24 cellular contexts compared by ENCODE assay signal in genomic region chr20:50412069-50412468, GRCh38.
DNase-seq lines count a peak whose midpoint lies in the region; ATAC-seq and TF ChIP-seq lines count a peak whose summit lies in the region.
"Had no signal": no experiment of that assay in that cellular context is flagged by ENCODE, and none has a peak within 500 bp of the region (broad histone marks: within the 10 kb centered on the region; RNA-seq: fewer than 3 reads in every experiment).

No MANE protein-coding gene starts in this region.

- H3K27ac ChIP-seq in body of pancreas (peak overlapping the region in 1 of 4 donors; percentile 12), sigmoid colon (peak overlapping the region in 2 of 4 donors; percentile 91 to 100)

- TF ChIP-seq POLR2A in body of pancreas (IDR thresholded peaks at IDR 0.05) (no peak), sigmoid colon (IDR thresholded peaks at IDR 0.05) (no peak)

- H3K4me1 ChIP-seq in body of pancreas, result peaks cover 49% of the 10 kb centered on the region
- peaks cover 0 to 29% (median 27%) of the 10 kb centered on the region in 4 donors for H3K4me1 ChIP-seq in sigmoid colon

- DNase-seq in Right ventricle myocardium inferior (ENCODE audit: missing footprints) (peak; percentile 7), Right ventricle myocardium superior (no peak), body of pancreas (peak; percentile 39 to 52 (median 50)), nephron progenitor cell (no peak), NCI-H1436 (lab: John Stamatoyannopoulos, UW) (no peak), NCI-H82 treated with DMSO at 0.1 percent for 48 hours (lab: John Stamatoyannopoulos, UW; ENCODE audit: unreplicated experiment) (no peak), sigmoid colon (no peak)
- no peak for DNase-seq in activated CD8-positive, alpha-beta memory T cell treated with anti-CD3 and anti-CD28 coated beads, Interleukin-2, amount 10 ng/mL, durations not matched to agents 7 days and 5 days
- DNase-seq: 8988T; activated CD8-positive, alpha-beta T cell treated with anti-CD3 and anti-CD28 coated beads for 36 hours; aorta; CD4-positive, CD25-positive, alpha-beta regulatory T cell; central memory CD4-positive, alpha-beta T cell; hypothalamus; immature natural killer cell; KBM-7; left lung; naive B cell; NCI-H1417 treated with DMSO at 0.1 percent for 48 hours; NCI-H2081 treated with DMSO at 0.1 percent for 48 hours; NCI-H226; upper lobe of right lung had no signal

- TF ChIP-seq CTCF in body of pancreas (IDR thresholded peaks at IDR 0.05), result no peak
- no peak for TF ChIP-seq CTCF in nephron progenitor cell (IDR thresholded peaks at IDR 0.05)
- TF ChIP-seq CTCF in sigmoid colon (IDR thresholded peaks at IDR 0.05), result no peak

- H3K4me3 ChIP-seq in body of pancreas, result no peak overlapping the region
- no peak overlapping the region for H3K4me3 ChIP-seq in sigmoid colon
- H3K4me3 ChIP-seq: left lung, skin epidermis, upper lobe of right lung had no signal

- CTCF ChIA-PET in activated CD8-positive, alpha-beta memory T cell treated with anti-CD3 and anti-CD28 coated beads, Interleukin-2, amount 10 ng/mL, durations not matched to agents 7 days and 5 days (lab: Charles Lee), result interaction anchor here (0.9 kb wide), 1 partner anchor 15 kb away, joined by 3 read pairs; no protein-coding TSS in a partner anchor

- ATAC-seq in Right ventricle myocardium inferior, result no peak
- ATAC-seq in Right ventricle myocardium superior (ENCODE audit: poor library complexity), result no peak
- ATAC-seq in body of pancreas, result no peak
- no peak for ATAC-seq in activated CD8-positive, alpha-beta memory T cell treated with anti-CD3 and anti-CD28 coated beads, Interleukin-2, amount 10 ng/mL, durations not matched to agents 7 days and 5 days
- ATAC-seq: activated CD8-positive, alpha-beta T cell treated with anti-CD3 and anti-CD28 coated beads for 36 hours; activated naive CD4-positive, alpha-beta T cell treated with anti-CD3 and anti-CD28 coated beads, Interleukin-2, amount 50 U/mL, for 72 hours; left lung; upper lobe of right lung had no signal

- no peaks in the 10 kb centered on the region for H3K36me3 ChIP-seq in body of pancreas (replicated peaks in 1 of 2; ENCODE audit: insufficient read depth in 1 of 2, low read depth in 2 of 2)
- no peaks in the 10 kb centered on the region for H3K36me3 ChIP-seq in sigmoid colon
- H3K36me3 ChIP-seq: left lung, upper lobe of right lung had no signal

- H3K27ac Mint-ChIP-seq in nephron progenitor cell, result peak overlapping the region; percentile 86
- no peak overlapping the region for H3K27ac Mint-ChIP-seq in activated CD8-positive, alpha-beta memory T cell treated with anti-CD3 and anti-CD28 coated beads, Interleukin-2, amount 10 ng/mL, durations not matched to agents 7 days and 5 days
- H3K27ac Mint-ChIP-seq: activated CD8-positive, alpha-beta T cell treated with anti-CD3 and anti-CD28 coated beads for 36 hours; activated naive CD4-positive, alpha-beta T cell treated with anti-CD3 and anti-CD28 coated beads, Interleukin-2, amount 50 U/mL, for 72 hours; CD4-positive, CD25-positive, alpha-beta regulatory T cell; immature natural killer cell; naive B cell had no signal

- H3K4me3 Mint-ChIP-seq in nephron progenitor cell, result no peak overlapping the region
- no peak overlapping the region for H3K4me3 Mint-ChIP-seq in activated CD8-positive, alpha-beta memory T cell treated with anti-CD3 and anti-CD28 coated beads, Interleukin-2, amount 10 ng/mL, durations not matched to agents 7 days and 5 days
- H3K4me3 Mint-ChIP-seq: activated CD8-positive, alpha-beta T cell treated with anti-CD3 and anti-CD28 coated beads for 36 hours; CD4-positive, CD25-positive, alpha-beta regulatory T cell; immature natural killer cell had no signal

- H3K9me3 Mint-ChIP-seq in nephron progenitor cell, result peaks cover 34% of the 10 kb centered on the region
- H3K9me3 Mint-ChIP-seq in activated CD8-positive, alpha-beta memory T cell treated with anti-CD3 and anti-CD28 coated beads, Interleukin-2, amount 10 ng/mL, durations not matched to agents 7 days and 5 days (ENCODE audit: low read depth), result no peaks in the 10 kb centered on the region
- H3K9me3 Mint-ChIP-seq: activated CD8-positive, alpha-beta T cell treated with anti-CD3 and anti-CD28 coated beads for 36 hours; activated naive CD4-positive, alpha-beta T cell treated with anti-CD3 and anti-CD28 coated beads, Interleukin-2, amount 50 U/mL, for 72 hours had no signal

- H3K36me3 Mint-ChIP-seq in nephron progenitor cell (ENCODE audit: low read depth), result peaks cover 5% of the 10 kb centered on the region
- no peaks in the 10 kb centered on the region for H3K36me3 Mint-ChIP-seq in activated CD8-positive, alpha-beta memory T cell treated with anti-CD3 and anti-CD28 coated beads, Interleukin-2, amount 10 ng/mL, durations not matched to agents 7 days and 5 days
- H3K36me3 Mint-ChIP-seq: activated naive CD4-positive, alpha-beta T cell treated with anti-CD3 and anti-CD28 coated beads, Interleukin-2, amount 50 U/mL, for 72 hours; CD4-positive, CD25-positive, alpha-beta regulatory T cell; naive B cell had no signal

- intact Hi-C loops in Right ventricle myocardium inferior (cut with DNase I), result no loop called here
- intact Hi-C loops in Right ventricle myocardium superior (cut with DNase I), result no loop called here
- intact Hi-C loops in body of pancreas (cut with DNase I), result no loop called here
- intact Hi-C loops in sigmoid colon (cut with DNase I), result no loop called here

- no peak for TF ChIP-seq EP300 in sigmoid colon (IDR thresholded peaks at IDR 0.05)

- WGBS in body of pancreas, 2 donors, result 28 to 43% methylated on average over 6 of the region's 6 CpGs
- 28 to 64% methylated on average over 6 of the region's 6 CpGs for WGBS in sigmoid colon, 2 donors

- peaks cover 10% of the 10 kb centered on the region for H3K27me3 Mint-ChIP-seq in nephron progenitor cell (ENCODE audit: low read depth, poor library complexity)
- H3K27me3 Mint-ChIP-seq in activated CD8-positive, alpha-beta memory T cell treated with anti-CD3 and anti-CD28 coated beads, Interleukin-2, amount 10 ng/mL, durations not matched to agents 7 days and 5 days, result peaks cover 40% of the 10 kb centered on the region

- H3K9me3 ChIP-seq in body of pancreas, result no peaks in the 10 kb centered on the region
- no peaks in the 10 kb centered on the region for H3K9me3 ChIP-seq in sigmoid colon
- H3K9me3 ChIP-seq: upper lobe of right lung had no signal

- H3K27me3 ChIP-seq in body of pancreas, result no peaks in the 10 kb centered on the region
- H3K27me3 ChIP-seq in sigmoid colon, result no peaks in the 10 kb centered on the region
- H3K27me3 ChIP-seq: left lung, upper lobe of right lung had no signal

- peaks cover 32% of the 10 kb centered on the region for H3K4me1 Mint-ChIP-seq in nephron progenitor cell
- no peaks in the 10 kb centered on the region for H3K4me1 Mint-ChIP-seq in activated CD8-positive, alpha-beta memory T cell treated with anti-CD3 and anti-CD28 coated beads, Interleukin-2, amount 10 ng/mL, durations not matched to agents 7 days and 5 days
- H3K4me1 Mint-ChIP-seq: CD4-positive, CD25-positive, alpha-beta regulatory T cell; immature natural killer cell; naive B cell had no signal

Comparison
In these comparisons a context has a peak if more than half of its experiments do, and no peak if none do; other contexts are left out.
1. DNase-seq: peak in Right ventricle myocardium inferior (single experiment) and body of pancreas (4 of 4); none in Right ventricle myocardium superior (single experiment), nephron progenitor cell (single experiment), NCI-H1436 (single experiment), activated CD8-positive, alpha-beta memory T cell treated with anti-CD3 and anti-CD28 coated beads, Interleukin-2, amount 10 ng/mL, durations not matched to agents 7 days and 5 days (single experiment), NCI-H82 treated with DMSO at 0.1 percent for 48 hours (single experiment) and sigmoid colon (single experiment).